8 cellular contexts compared by ENCODE assay signal in genomic region chr19:13841339-13842293, GRCh38. TPM values are rescaled to one million over a fixed set of nuclear protein-coding genes. Genes with fewer than 3 reads are reported as not detected.
DNase-seq lines count a peak whose midpoint lies in the region; ATAC-seq and TF ChIP-seq lines count a peak whose summit lies in the region.

No MANE protein-coding gene starts in this region.

- H3K27ac ChIP-seq in C4-2B, result peak overlapping the region; percentile 70; the same call in 1 of the 2 replicates
- peak overlapping the region; percentile 95 for H3K27ac ChIP-seq in MM.1S (ENCODE audit: low read length)
- H3K27ac ChIP-seq in adipose tissue (ENCODE audit: low read depth, low read length), result peak overlapping the region; percentile 99
- H3K27ac ChIP-seq in skin epidermis, result peak overlapping the region; percentile 89 to 100 (median 99)

- H2AFZ ChIP-seq in MM.1S (ENCODE audit: low read length), result no peak overlapping the region

- intact Hi-C loops in posterior vena cava (cut with DNase I), result loop anchor here in 1 of 2 donors (10.0 kb wide), 1 partner anchor 687 kb away; the partner anchor contains the start of genes IER2 and STX10

- peaks cover 23% of the 10 kb centered on the region for H3K4me1 ChIP-seq in MM.1S (ENCODE audit: low read length)

- H3K9ac ChIP-seq in MM.1S (ENCODE audit: low read length), result peak overlapping the region; percentile 97

- H3K36me3 ChIP-seq in MM.1S (replicated peaks; ENCODE audit: insufficient read depth, low read length), result no peaks in the 10 kb centered on the region

- in situ Hi-C loops in ACHN (cut with HindIII; ENCODE audit: low pct_ligation_motif_present, low pct_unique_long_range_greater_than_20kb, low sequenced_read_pairs), result no loop called here

- H3K9me3 ChIP-seq in MM.1S (replicated peaks; ENCODE audit: insufficient read depth, low read length), result no peaks in the 10 kb centered on the region

- H3K4me3 ChIP-seq in MM.1S (ENCODE audit: low read length) (peak overlapping the region; percentile 88), skin epidermis (peak overlapping the region; percentile 71 to 100 (median 94))

- 7 to 30% (median 10%) methylated on average over 23 to 24 of the region's 24 CpGs for WGBS in adipose tissue, 3 donors

- H3K4me2 ChIP-seq in MM.1S (ENCODE audit: low read depth, low read length), result peak overlapping the region; percentile 95

- no peaks in the 10 kb centered on the region for H3K27me3 ChIP-seq in MM.1S (replicated peaks; ENCODE audit: insufficient read depth, low read length)

- TF ChIP-seq CTCF in C4-2B (conservative IDR thresholded peaks at IDR 0.05) (no peak), MM.1S (IDR thresholded peaks at IDR 0.05; ENCODE audit: low read length) (no peak)

- H3K79me2 ChIP-seq in MM.1S (ENCODE audit: low read length), result peaks cover 56% of the 10 kb centered on the region

- no peaks in the 10 kb centered on the region for H3K9me2 ChIP-seq in MM.1S (replicated peaks; ENCODE audit: insufficient read depth, low read length)

- H3F3A ChIP-seq in MM.1S (ENCODE audit: insufficient read depth, low read length), result peaks cover 33% of the 10 kb centered on the region

- no peak for ATAC-seq in GM21576 (IDR thresholded peaks at IDR 0.05; ENCODE audit: unreplicated experiment)

- peak; percentile 22 for DNase-seq in MM.1S
- DNase-seq in hepatic stellate cell (ENCODE audit: low spot score), result peak; percentile 42
- no peak for DNase-seq in posterior vena cava (ENCODE audit: low spot score)
- DNase-seq in ACHN, result no peak

- H4K20me1 ChIP-seq in MM.1S (ENCODE audit: insufficient read depth, low read length), result no peaks in the 10 kb centered on the region

RNA-seq across cellular contexts. Expression of gene NANOS3, which starts 35.3 kb away (rescaled TPM):
- not detected for polyA plus RNA-seq in adipose tissue
- under 1 TPM in 1 of 2 donors, not detected in 1; 1.00 TPM for total RNA-seq in posterior vena cava

RNA-seq across cellular contexts. Expression of gene ZSWIM4, which starts 46.4 kb away (rescaled TPM):
- polyA plus RNA-seq in adipose tissue, result 1 to 10 TPM; 1.6 to 3.4 (median 2.0) TPM
- total RNA-seq in posterior vena cava, result 1 to 10 TPM; 2.5 to 7.8 TPM

Comparison
In these comparisons a context has a peak if more than half of its experiments do, and no peak if none do; other contexts are left out.
1. DNase-seq: peak in MM.1S (single experiment) and hepatic stellate cell (single experiment); none in posterior vena cava (single experiment) and ACHN (single experiment).
2. Peak in every context shown above with its lines, with median percentiles within 50 percentile points of each other: H3K27ac ChIP-seq.